Comparison of ENCODE assay signal across 24 cellular contexts in genomic region chr14:98114122-98114895, GRCh38.
DNase-seq lines count a peak whose midpoint lies in the region; ATAC-seq, FAIRE-seq and TF ChIP-seq lines count a peak whose summit lies in the region.
"Had no signal": no experiment of that assay in that cellular context is flagged by ENCODE, and none has a peak within 500 bp of the region (broad histone marks: within the 10 kb centered on the region; RNA-seq: fewer than 3 reads in every experiment).

No MANE protein-coding gene starts in this region.

- DNase-seq in AG10803 (ENCODE audit: low read depth) (peak; percentile 9), GM12878 (ENCODE audit: low read depth, low spot score) (no peak), kidney (no peak), NCI-H1417 (lab: John Stamatoyannopoulos, UW) (no peak), prostate gland (ENCODE audit: low spot score) (no peak), NCI-H2107 (lab: John Stamatoyannopoulos, UW) (no peak)
- DNase-seq: activated B cell treated with CpG ODN at 0.5 μM for 24 hours; activated CD4-positive, alpha-beta memory T cell treated with anti-CD3 and anti-CD28 coated beads for 36 hours; activated naive CD8-positive, alpha-beta T cell treated with anti-CD3 and anti-CD28 coated beads, Interleukin-2, amount 10 ng/mL, durations not matched to agents 7 days and 5 days; activated T-cell treated with anti-CD3 and anti-CD28 coated beads, Interleukin-2, amount 50 U/mL, for 1 hour; CD4-positive, CD25-positive, alpha-beta regulatory T cell; cortex of kidney; DMS153; heart right ventricle; left ventricle myocardium superior; NCI-H526; nephron progenitor cell; T1000 had no signal

- no peak for TF ChIP-seq POLR2A in GM12878 (IDR thresholded peaks at IDR 0.05; ENCODE audit: low read depth, low read length)
- no peak for TF ChIP-seq POLR2A in prostate gland (IDR thresholded peaks at IDR 0.05)

- no peak for TF ChIP-seq RAD21 in GM12878 (IDR thresholded peaks at IDR 0.05; ENCODE audit: insufficient read depth, low read depth, low read length)

- H4K20me1 ChIP-seq in OCI-LY3 (ENCODE audit: insufficient read depth, low read length) (no peaks in the 10 kb centered on the region), GM12878 (ENCODE audit: control insufficient read depth, insufficient read depth) (no peaks in the 10 kb centered on the region)

- intact Hi-C loops in GM12878 (cut with micrococcal nuclease; ENCODE audit: unreplicated experiment): no loop called here
- intact Hi-C loops in kidney (cut with DNase I): no loop called here
- intact Hi-C loops in prostate gland (cut with DNase I): no loop called here

- H3K9ac ChIP-seq in OCI-LY3 (ENCODE audit: low read length): no peak overlapping the region; the same call in 1 of the 2 replicates
- H3K9ac ChIP-seq in GM12878 (ENCODE audit: control insufficient read depth, insufficient read depth, low read length): no peak overlapping the region
- H3K9ac ChIP-seq in kidney (ENCODE audit: low read length in 2 of 2): no peak overlapping the region

- H3K27me3 ChIP-seq in OCI-LY3 (ENCODE audit: low read depth, low read length) (no peaks in the 10 kb centered on the region), GM12878 (replicated peaks in 1 of 2; ENCODE audit: control insufficient read depth in 2 of 2, insufficient read depth in 2 of 2, low read length in 1 of 2) (no peaks in the 10 kb centered on the region), prostate gland (replicated peaks; ENCODE audit: insufficient read depth) (no peaks in the 10 kb centered on the region)

- H3K79me2 ChIP-seq in OCI-LY3 (ENCODE audit: low read length) (no peaks in the 10 kb centered on the region), GM12878 (ENCODE audit: control insufficient read depth, insufficient read depth, low read length) (no peaks in the 10 kb centered on the region)

- no peak for FAIRE-seq in GM12878 (lab: Jason Lieb, UNC)
- peak; percentile 15 for FAIRE-seq in kidney (lab: Jason Lieb, UNC)
- FAIRE-seq: G401.6, GM18507, K562 had no signal

- H3K4me3 ChIP-seq in AG10803 (ENCODE audit: low read length) (no peak overlapping the region), OCI-LY3 (ENCODE audit: low read length) (no peak overlapping the region), GM12878 (no peak overlapping the region), kidney (ENCODE audit: low read length in 2 of 2) (no peak overlapping the region), prostate gland (no peak overlapping the region)
- H3K4me3 ChIP-seq: heart right ventricle, K562 had no signal

- ATAC-seq in GM12878 (no peak), HG02571 (IDR thresholded peaks at IDR 0.05; ENCODE audit: unreplicated experiment) (no peak)
- ATAC-seq: HCT116, heart right ventricle, K562, left ventricle myocardium superior had no signal

- SMC1A ChIA-PET in GM12878 (lab: Charles Lee; ENCODE audit: uncharacterized antibody, unreplicated experiment): interaction anchor here (0.6 to 6.5 kb wide), 5 partner anchors 21 to 82 kb away, joined by 3 to 32 read pairs (median 3); no protein-coding TSS in a partner anchor

- in situ Hi-C loops in GM12878 (cut with MboI): no loop called here

- no peak for TF ChIP-seq EP300 in GM12878 (IDR thresholded peaks at IDR 0.05; ENCODE audit: borderline replicate concordance in 1 of 2, control insufficient read depth in 1 of 2, low read depth in 2 of 2, low read length in 2 of 2)

- TF ChIP-seq CTCF in AG10803 (conservative IDR thresholded peaks at IDR 0.05; ENCODE audit: low read length): no peak
- TF ChIP-seq CTCF in OCI-LY3 (IDR thresholded peaks at IDR 0.05; ENCODE audit: low read depth, low read length): no peak
- TF ChIP-seq CTCF in GM12878 (IDR thresholded peaks at IDR 0.05 in 2 of 3, conservative IDR thresholded peaks at IDR 0.05 in 1 of 3; ENCODE audit: control insufficient read depth in 2 of 3, extremely low read depth in 1 of 3, insufficient read depth in 1 of 3, low read depth in 3 of 3, low read length in 3 of 3): no peak
- no peak for TF ChIP-seq CTCF in kidney (IDR thresholded peaks at IDR 0.05; ENCODE audit: borderline replicate concordance, extremely low read depth, insufficient read depth)
- TF ChIP-seq CTCF in prostate gland (IDR thresholded peaks at IDR 0.05): no peak

- RAD21 ChIA-PET in GM12878 (lab: Charles Lee; ENCODE audit: unreplicated experiment): interaction anchor here (1.2 to 2.3 kb wide), 2 partner anchors 26 to 59 kb away, joined by 3 to 4 read pairs; no protein-coding TSS in a partner anchor

- 0% methylated on average over 2 of the region's 3 CpGs for WGBS in GM12878 (ENCODE audit: insufficient coverage, insufficient replicate concordance, low lambda C conversion rate, missing lambda C conversion rate)
- 50% methylated on average over 3 of the region's 3 CpGs for WGBS in prostate gland

- POLR2A ChIA-PET in GM12878 (lab: Charles Lee): interaction anchor here (1.2 kb wide), 1 partner anchor 28 kb away, joined by 16 read pairs; no protein-coding TSS in a partner anchor

- H3K4me2 ChIP-seq in OCI-LY3 (ENCODE audit: low read length) (peak overlapping the region; percentile 19; the same call in 1 of the 2 replicates), GM12878 (ENCODE audit: control insufficient read depth, insufficient read depth) (no peak overlapping the region)

- no peak overlapping the region for H2AFZ ChIP-seq in OCI-LY3 (ENCODE audit: low read depth, low read length)
- no peak overlapping the region for H2AFZ ChIP-seq in GM12878 (ENCODE audit: control insufficient read depth, low read depth, low read length)

- H3K9me3 ChIP-seq in OCI-LY3 (ENCODE audit: insufficient read depth, low read length) (no peaks in the 10 kb centered on the region), GM12878 (replicated peaks; ENCODE audit: control insufficient read depth, insufficient read depth, low read length) (no peaks in the 10 kb centered on the region), kidney (ENCODE audit: control insufficient read depth in 1 of 2, low read length in 2 of 2) (no peaks in the 10 kb centered on the region), prostate gland (no peaks in the 10 kb centered on the region)

- no peaks in the 10 kb centered on the region for H3K36me3 ChIP-seq in OCI-LY3 (replicated peaks; ENCODE audit: low read depth, low read length)
- no peaks in the 10 kb centered on the region for H3K36me3 ChIP-seq in GM12878 (ENCODE audit: control insufficient read depth in 2 of 2, insufficient read depth in 2 of 2, low read length in 1 of 2)
- no peaks in the 10 kb centered on the region for H3K36me3 ChIP-seq in kidney (ENCODE audit: control insufficient read depth in 1 of 2, insufficient read depth in 2 of 2, low read length in 2 of 2)
- H3K36me3 ChIP-seq in prostate gland: no peaks in the 10 kb centered on the region
- H3K36me3 ChIP-seq: heart right ventricle had no signal

- H3K4me1 ChIP-seq in OCI-LY3 (ENCODE audit: low read length) (peaks cover 87% of the 10 kb centered on the region), GM12878 (ENCODE audit: control insufficient read depth, insufficient read depth, low read length) (no peaks in the 10 kb centered on the region), kidney (ENCODE audit: control insufficient read depth in 1 of 2, insufficient read depth in 1 of 2, low read depth in 1 of 2, low read length in 2 of 2) (no peaks in the 10 kb centered on the region), prostate gland (replicated peaks) (no peaks in the 10 kb centered on the region)
- H3K4me1 ChIP-seq: heart right ventricle had no signal

- H3K27ac ChIP-seq in OCI-LY3 (ENCODE audit: low read length) (peak overlapping the region; percentile 43), GM12878 (ENCODE audit: control insufficient read depth, insufficient read depth) (no peak overlapping the region), kidney (ENCODE audit: low read depth in 2 of 2, low read length in 2 of 2) (no peak overlapping the region), prostate gland (no peak overlapping the region)
- H3K27ac ChIP-seq: heart right ventricle had no signal

- no TSS peak for BruUV-seq in GM12878 (replicated peaks; lab: Mats Ljungman, UMichigan)

- CTCF ChIA-PET in GM12878 (lab: Yijun Ruan, JAX): interaction anchor here (1.2 to 3.8 kb wide), 3 partner anchors 16 to 24 kb away, joined by 4 to 18 read pairs (median 4); no protein-coding TSS in a partner anchor

TF ChIP-seq in GM12878, 131 proteins besides CTCF, POLR2A, EP300 and RAD21:
- TF ChIP-seq NFIC (IDR thresholded peaks at IDR 0.05; ENCODE audit: low read depth, low read length) (peak; percentile 66; the same call in 1 of the 2 replicates), BCL11A (IDR thresholded peaks at IDR 0.05; ENCODE audit: low read depth, low read length) (no peak), RELA (IDR thresholded peaks at IDR 0.05; ENCODE audit: borderline replicate concordance, partially characterized antibody) (no peak), EED (IDR thresholded peaks at IDR 0.05; ENCODE audit: low read depth) (0 out of 2 replicates have a peak, but pooled peaks have one; percentile 27), JUNB (IDR thresholded peaks at IDR 0.05) (peak; percentile 87), ATF7 (IDR thresholded peaks at IDR 0.05; ENCODE audit: low read depth) (peak; percentile 37; the same call in 1 of the 2 replicates), HDAC6 (IDR thresholded peaks at IDR 0.05; ENCODE audit: unreplicated experiment) (no peak)
TF ChIP-seq in GM12878: peak in this region for 4.
